9 cellular contexts compared by ENCODE assay signal in genomic region chr20:3160418-3160817, GRCh38. TPM values are rescaled to one million over a fixed set of nuclear protein-coding genes. Genes with fewer than 3 reads are reported as not detected.
DNase-seq lines count a peak whose midpoint lies in the region; ATAC-seq, FAIRE-seq and TF ChIP-seq lines count a peak whose summit lies in the region.
"Had no signal": no experiment of that assay in that cellular context is flagged by ENCODE, and none has a peak within 500 bp of the region (broad histone marks: within the 10 kb centered on the region; RNA-seq: fewer than 3 reads in every experiment).

No MANE protein-coding gene starts in this region.

- in situ Hi-C loops in Panc1 (cut with HindIII; ENCODE audit: low pct_unique_long_range_greater_than_20kb, low sequenced_read_pairs) = no loop called here

- H3K79me2 ChIP-seq in endothelial cell of umbilical vein (ENCODE audit: control insufficient read depth, insufficient read depth, low read length) (peaks cover 39% of the 10 kb centered on the region), smooth muscle cell (ENCODE audit: low read depth) (peaks cover 46% of the 10 kb centered on the region)

- no peaks in the 10 kb centered on the region for H3K9me3 Mint-ChIP-seq in activated CD4-positive, alpha-beta T cell treated with anti-CD3 and anti-CD28 coated beads, Interleukin-2, amount 10 ng/mL, durations not matched to agents 7 days and 5 days
- no peaks in the 10 kb centered on the region for H3K9me3 Mint-ChIP-seq in activated CD4-positive, alpha-beta T cell treated with anti-CD3 and anti-CD28 coated beads, Interleukin-2, amount 10 ng/mL, durations not matched to agents 24 days and 14 days
- H3K9me3 Mint-ChIP-seq: HFFc6 had no signal

- no peak overlapping the region for H2AFZ ChIP-seq in endothelial cell of umbilical vein (ENCODE audit: low read depth, low read length)
- no peak overlapping the region for H2AFZ ChIP-seq in smooth muscle cell (ENCODE audit: low read depth)

- H3K27ac ChIP-seq in Panc1 (ENCODE audit: low read length) = peak overlapping the region; percentile 97
- no peak overlapping the region for H3K27ac ChIP-seq in endothelial cell of umbilical vein (ENCODE audit: insufficient read depth, low read depth, low read length)
- H3K27ac ChIP-seq in smooth muscle cell (ENCODE audit: low read depth) = no peak overlapping the region

- no peak for TF ChIP-seq POLR2A in endothelial cell of umbilical vein (IDR thresholded peaks at IDR 0.05; ENCODE audit: low read depth, low read length)

- H4K20me1 ChIP-seq in endothelial cell of umbilical vein (replicated peaks; ENCODE audit: control insufficient read depth, extremely low read depth, insufficient read depth, low read length) (no peaks in the 10 kb centered on the region), smooth muscle cell (ENCODE audit: low read depth) (peaks cover 41% of the 10 kb centered on the region)

- no peaks in the 10 kb centered on the region for H3K27me3 Mint-ChIP-seq in activated CD4-positive, alpha-beta T cell treated with anti-CD3 and anti-CD28 coated beads, Interleukin-2, amount 10 ng/mL, durations not matched to agents 7 days and 5 days
- no peaks in the 10 kb centered on the region for H3K27me3 Mint-ChIP-seq in activated CD4-positive, alpha-beta T cell treated with anti-CD3 and anti-CD28 coated beads, Interleukin-2, amount 10 ng/mL, durations not matched to agents 24 days and 14 days

- H3F3A ChIP-seq in smooth muscle cell (ENCODE audit: low read depth) = no peaks in the 10 kb centered on the region

- ATAC-seq in Panc1 (no peak), GM21381 (IDR thresholded peaks at IDR 0.05; ENCODE audit: unreplicated experiment) (no peak)

- POLR2A ChIA-PET in activated CD4-positive, alpha-beta T cell treated with anti-CD3 and anti-CD28 coated beads, Interleukin-2, amount 10 ng/mL, durations not matched to agents 7 days and 5 days (lab: Charles Lee) = no interaction called here
- POLR2A ChIA-PET in Panc1 (lab: Charles Lee) = interaction anchor here (0.6 to 0.7 kb wide), 2 partner anchors 128 to 706 kb away, joined by 4 to 8 read pairs; no protein-coding TSS in a partner anchor
- POLR2A ChIA-PET in endothelial cell of umbilical vein (lab: Charles Lee) = interaction anchor here (1.1 kb wide), 1 partner anchor 12 kb away, joined by 3 read pairs; no protein-coding TSS in a partner anchor

- intact Hi-C loops in activated CD4-positive, alpha-beta T cell treated with anti-CD3 and anti-CD28 coated beads, Interleukin-2, amount 10 ng/mL, durations not matched to agents 24 days and 14 days (cut with micrococcal nuclease) = no loop called here
- intact Hi-C loops in Panc1 (cut with micrococcal nuclease; ENCODE audit: unreplicated experiment) (no loop called here), endothelial cell of umbilical vein (cut with micrococcal nuclease) (no loop called here)

- BruUV-seq in Panc1 (replicated peaks; lab: Mats Ljungman, UMichigan) = no TSS peak
- no TSS peak for BruUV-seq in endothelial cell of umbilical vein (replicated peaks; lab: Mats Ljungman, UMichigan)

- no peak overlapping the region for H3K27ac Mint-ChIP-seq in activated CD4-positive, alpha-beta T cell treated with anti-CD3 and anti-CD28 coated beads, Interleukin-2, amount 10 ng/mL, durations not matched to agents 7 days and 5 days
- H3K27ac Mint-ChIP-seq in activated CD4-positive, alpha-beta T cell treated with anti-CD3 and anti-CD28 coated beads, Interleukin-2, amount 10 ng/mL, durations not matched to agents 24 days and 14 days = no peak overlapping the region

- peak overlapping the region; percentile 96 for H3K4me3 Mint-ChIP-seq in activated CD4-positive, alpha-beta T cell treated with anti-CD3 and anti-CD28 coated beads, Interleukin-2, amount 10 ng/mL, durations not matched to agents 7 days and 5 days
- H3K4me3 Mint-ChIP-seq in activated CD4-positive, alpha-beta T cell treated with anti-CD3 and anti-CD28 coated beads, Interleukin-2, amount 10 ng/mL, durations not matched to agents 24 days and 14 days = no peak overlapping the region

- no peaks in the 10 kb centered on the region for H3K9me1 ChIP-seq in endothelial cell of umbilical vein (replicated peaks; ENCODE audit: control insufficient read depth, extremely low read depth, insufficient read depth, low read length)

- H3K4me1 ChIP-seq in Panc1 (ENCODE audit: control insufficient read depth, insufficient read depth, low read length) (peaks cover 14% of the 10 kb centered on the region), endothelial cell of umbilical vein (ENCODE audit: control insufficient read depth, extremely low read depth, insufficient read depth, low read length) (peaks cover 14% of the 10 kb centered on the region), smooth muscle cell (ENCODE audit: low read depth) (peaks cover 16% of the 10 kb centered on the region)

- no peak for TF ChIP-seq CTCF in Panc1 (IDR thresholded peaks at IDR 0.05)
- TF ChIP-seq CTCF in endothelial cell of umbilical vein (IDR thresholded peaks at IDR 0.05; ENCODE audit: extremely low read depth in 1 of 2, insufficient read depth in 1 of 2, low read depth in 1 of 2, low read length in 2 of 2) = no peak
- no peak for TF ChIP-seq CTCF in smooth muscle cell (IDR thresholded peaks at IDR 0.05; ENCODE audit: borderline replicate concordance, insufficient read depth, poor library complexity, severe bottlenecking)

- H3K36me3 ChIP-seq in Panc1 (ENCODE audit: control insufficient read depth, insufficient read depth, low read length) (peaks cover 7% of the 10 kb centered on the region), endothelial cell of umbilical vein (ENCODE audit: control insufficient read depth in 2 of 2, extremely low read depth in 1 of 2, insufficient read depth in 2 of 2, low read length in 2 of 2) (no peaks in the 10 kb centered on the region), smooth muscle cell (ENCODE audit: low read depth) (no peaks in the 10 kb centered on the region)

- peak overlapping the region; percentile 96 to 100 for H3K4me3 ChIP-seq in Panc1 (ENCODE audit: low read depth in 2 of 2, low read length in 2 of 2)
- peak overlapping the region in 2 of 3 experiments; percentile 86 to 99 for H3K4me3 ChIP-seq in endothelial cell of umbilical vein (replicated peaks in 1 of 3; ENCODE audit: insufficient read depth in 1 of 3, low read depth in 1 of 3, low read length in 3 of 3)
- H3K4me3 ChIP-seq in smooth muscle cell = peak overlapping the region; percentile 91

- no peak for FAIRE-seq in endothelial cell of umbilical vein (lab: Jason Lieb, UNC)

- dilution Hi-C loops in endothelial cell of umbilical vein (cut with MboI; ENCODE audit: extremely low pct_ligation_motif_present, low sequenced_read_pairs) = no loop called here

- WGBS in smooth muscle cell (ENCODE audit: low lambda C conversion rate) = 97% methylated on average over 6 of the region's 6 CpGs

- CTCF ChIA-PET in activated CD4-positive, alpha-beta T cell treated with anti-CD3 and anti-CD28 coated beads, Interleukin-2, amount 10 ng/mL, durations not matched to agents 7 days and 5 days (lab: Charles Lee) = interaction anchor here (0.6 to 2.2 kb wide), 6 partner anchors 11 to 976 kb away, joined by 3 to 8 read pairs (median 4); no protein-coding TSS in a partner anchor
- CTCF ChIA-PET in Panc1 (lab: Charles Lee) (interaction anchor here (0.6 kb wide), 2 partner anchors 10 to 156 kb away, joined by 3 to 4 read pairs; no protein-coding TSS in a partner anchor), endothelial cell of umbilical vein (lab: Charles Lee) (interaction anchor here (1.0 to 2.0 kb wide), 3 partner anchors 12 to 107 kb away, joined by 3 to 7 read pairs (median 4); no protein-coding TSS in a partner anchor)

- no peaks in the 10 kb centered on the region for H3K9me3 ChIP-seq in Panc1 (ENCODE audit: control insufficient read depth, insufficient read depth, low read depth, low read length)
- H3K9me3 ChIP-seq in endothelial cell of umbilical vein (replicated peaks; ENCODE audit: control insufficient read depth, insufficient read depth, low read length) = no peaks in the 10 kb centered on the region
- no peaks in the 10 kb centered on the region for H3K9me3 ChIP-seq in smooth muscle cell (replicated peaks; ENCODE audit: low read depth)

- peak overlapping the region; percentile 27 for H3K4me2 ChIP-seq in endothelial cell of umbilical vein (ENCODE audit: insufficient read depth, low read length)
- H3K4me2 ChIP-seq in smooth muscle cell = peak overlapping the region; percentile 95

- peaks cover 38% of the 10 kb centered on the region for H3K4me1 Mint-ChIP-seq in activated CD4-positive, alpha-beta T cell treated with anti-CD3 and anti-CD28 coated beads, Interleukin-2, amount 10 ng/mL, durations not matched to agents 7 days and 5 days
- H3K4me1 Mint-ChIP-seq in activated CD4-positive, alpha-beta T cell treated with anti-CD3 and anti-CD28 coated beads, Interleukin-2, amount 10 ng/mL, durations not matched to agents 24 days and 14 days = peaks cover 31% of the 10 kb centered on the region

- H3K9ac ChIP-seq in endothelial cell of umbilical vein (replicated peaks; ENCODE audit: extremely low read depth, insufficient read depth, low read length) (no peak overlapping the region), smooth muscle cell (ENCODE audit: low read depth) (no peak overlapping the region)

- no peak for DNase-seq in activated CD4-positive, alpha-beta T cell treated with anti-CD3 and anti-CD28 coated beads, Interleukin-2, amount 10 ng/mL, durations not matched to agents 7 days and 5 days
- DNase-seq in activated CD4-positive, alpha-beta T cell treated with anti-CD3 and anti-CD28 coated beads, Interleukin-2, amount 10 ng/mL, durations not matched to agents 24 days and 14 days = no peak
- no peak for DNase-seq in Panc1 (ENCODE audit: low read depth, low spot score)
- no peak for DNase-seq in endothelial cell of umbilical vein (ENCODE audit: low read depth, low spot score)
- DNase-seq in smooth muscle cell (lab: John Stamatoyannopoulos, UW; ENCODE audit: unreplicated experiment) = no peak
- DNase-seq in T-helper 9 cell = no peak
- DNase-seq in NCI-H1417 treated with DMSO at 0.1 percent for 48 hours (lab: John Stamatoyannopoulos, UW) = no peak

- H3K36me3 Mint-ChIP-seq in activated CD4-positive, alpha-beta T cell treated with anti-CD3 and anti-CD28 coated beads, Interleukin-2, amount 10 ng/mL, durations not matched to agents 7 days and 5 days (ENCODE audit: low read depth) = peaks cover 20% of the 10 kb centered on the region
- H3K36me3 Mint-ChIP-seq in activated CD4-positive, alpha-beta T cell treated with anti-CD3 and anti-CD28 coated beads, Interleukin-2, amount 10 ng/mL, durations not matched to agents 24 days and 14 days (ENCODE audit: low read depth) = peaks cover 11% of the 10 kb centered on the region

- H3K27me3 ChIP-seq in Panc1 (ENCODE audit: control insufficient read depth, insufficient read depth, low read length) = no peaks in the 10 kb centered on the region
- no peaks in the 10 kb centered on the region for H3K27me3 ChIP-seq in endothelial cell of umbilical vein (ENCODE audit: control insufficient read depth in 2 of 2, insufficient read depth in 2 of 2, low read length in 2 of 2)
- H3K27me3 ChIP-seq in smooth muscle cell (ENCODE audit: low read depth) = no peaks in the 10 kb centered on the region

RNA-seq across cellular contexts. Expression of gene FASTKD5, which starts 0.8 kb away (rescaled TPM):
- 10 to 100 TPM; 22.2 to 24.4 TPM for total RNA-seq in activated CD4-positive, alpha-beta T cell treated with anti-CD3 and anti-CD28 coated beads, Interleukin-2, amount 10 ng/mL, durations not matched to agents 7 days and 5 days
- 24.8 and 26.0 TPM in 2 replicates for total RNA-seq in activated CD4-positive, alpha-beta T cell treated with anti-CD3 and anti-CD28 coated beads, Interleukin-2, amount 10 ng/mL, durations not matched to agents 24 days and 14 days
- total RNA-seq in Panc1 (2021; ENCODE audit: unreplicated experiment) (16.3 TPM), endothelial cell of umbilical vein (15.0 and 15.7 TPM in 2 replicates), smooth muscle cell (17.2 and 24.2 TPM in 2 replicates)
- polyA plus RNA-seq in Panc1 (2012; ENCODE audit: insufficient read length) = 8.2 TPM
- polyA plus RNA-seq in endothelial cell of umbilical vein (8.5 and 10.8 TPM in 2 replicates), smooth muscle cell (11.8 TPM in 2 replicates)
- polyA plus RNA-seq in endothelial cell of umbilical vein (2011; cell fraction: cytosol; rRNA removed) = 12.1 and 13.1 TPM in 2 replicates
- polyA plus RNA-seq in endothelial cell of umbilical vein (2011; cell fraction: nucleus; rRNA removed) = 12.3 and 14.8 TPM in 2 replicates
- polyA plus RNA-seq in endothelial cell of umbilical vein (2012) = 16.1 and 17.8 TPM in 2 replicates
- 22.6 and 23.8 TPM in 2 replicates for polyA minus RNA-seq in endothelial cell of umbilical vein
- 13.5 TPM for polyA minus RNA-seq in endothelial cell of umbilical vein (2011; cell fraction: cytosol; rRNA and poly(A)+ RNA removed)
- polyA minus RNA-seq in endothelial cell of umbilical vein (2011; cell fraction: nucleus; rRNA and poly(A)+ RNA removed) = 16.9 and 21.4 TPM in 2 replicates

RNA-seq across cellular contexts. Expression of gene UBOX5, which starts 0.8 kb away (rescaled TPM):
- 1 to 10 TPM; 8.5 to 9.0 TPM for total RNA-seq in activated CD4-positive, alpha-beta T cell treated with anti-CD3 and anti-CD28 coated beads, Interleukin-2, amount 10 ng/mL, durations not matched to agents 7 days and 5 days
- 6.7 and 7.2 TPM in 2 replicates for total RNA-seq in activated CD4-positive, alpha-beta T cell treated with anti-CD3 and anti-CD28 coated beads, Interleukin-2, amount 10 ng/mL, durations not matched to agents 24 days and 14 days
- total RNA-seq in Panc1 (2021; ENCODE audit: unreplicated experiment) (6.6 TPM), endothelial cell of umbilical vein (5.1 and 5.8 TPM in 2 replicates), smooth muscle cell (3.4 and 4.9 TPM in 2 replicates)
- 6.0 TPM for polyA plus RNA-seq in Panc1 (2012; ENCODE audit: insufficient read length)
- polyA plus RNA-seq in endothelial cell of umbilical vein (3.5 and 4.6 TPM in 2 replicates), smooth muscle cell (8.1 and 9.0 TPM in 2 replicates)
- polyA plus RNA-seq in endothelial cell of umbilical vein (2011; cell fraction: cytosol; rRNA removed) = 3.2 and 3.6 TPM in 2 replicates
- polyA plus RNA-seq in endothelial cell of umbilical vein (2011; cell fraction: nucleus; rRNA removed) = 2.8 and 3.2 TPM in 2 replicates
- polyA plus RNA-seq in endothelial cell of umbilical vein (2012) = 2.5 and 3.3 TPM in 2 replicates
- polyA minus RNA-seq in endothelial cell of umbilical vein = 4.0 and 5.3 TPM in 2 replicates
- polyA minus RNA-seq in endothelial cell of umbilical vein (2011; cell fraction: cytosol; rRNA and poly(A)+ RNA removed) = 1.7 TPM
- 1.9 and 2.0 TPM in 2 replicates for polyA minus RNA-seq in endothelial cell of umbilical vein (2011; cell fraction: nucleus; rRNA and poly(A)+ RNA removed)

RNA-seq across cellular contexts. Expression of gene LZTS3, which starts 12.9 kb away (rescaled TPM):
- under 1 TPM; 0.62 to 0.65 TPM for total RNA-seq in activated CD4-positive, alpha-beta T cell treated with anti-CD3 and anti-CD28 coated beads, Interleukin-2, amount 10 ng/mL, durations not matched to agents 7 days and 5 days
- 0.54 and 0.69 TPM in 2 replicates for total RNA-seq in activated CD4-positive, alpha-beta T cell treated with anti-CD3 and anti-CD28 coated beads, Interleukin-2, amount 10 ng/mL, durations not matched to agents 24 days and 14 days
- total RNA-seq in Panc1 (2021; ENCODE audit: unreplicated experiment) = 5.2 TPM
- 7.8 TPM for polyA plus RNA-seq in Panc1 (2012; ENCODE audit: insufficient read length)
- total RNA-seq in endothelial cell of umbilical vein = 3.6 and 4.5 TPM in 2 replicates
- 5.7 and 7.3 TPM in 2 replicates for polyA plus RNA-seq in endothelial cell of umbilical vein
- polyA plus RNA-seq in endothelial cell of umbilical vein (2011; cell fraction: cytosol; rRNA removed) = 3.7 and 5.4 TPM in 2 replicates
- 7.3 and 9.8 TPM in 2 replicates for polyA plus RNA-seq in endothelial cell of umbilical vein (2011; cell fraction: nucleus; rRNA removed)
- 2.2 and 3.5 TPM in 2 replicates for polyA plus RNA-seq in endothelial cell of umbilical vein (2012)
- 5.6 and 7.0 TPM in 2 replicates for polyA minus RNA-seq in endothelial cell of umbilical vein
- polyA minus RNA-seq in endothelial cell of umbilical vein (2011; cell fraction: cytosol; rRNA and poly(A)+ RNA removed) = 1.1 TPM
- polyA minus RNA-seq in endothelial cell of umbilical vein (2011; cell fraction: nucleus; rRNA and poly(A)+ RNA removed) = 2.8 and 3.2 TPM in 2 replicates
- total RNA-seq in smooth muscle cell = 3.6 and 6.9 TPM in 2 replicates
- polyA plus RNA-seq in smooth muscle cell = 6.1 and 9.0 TPM in 2 replicates

RNA-seq across cellular contexts. Expression of gene DDRGK1, which starts 44.1 kb away (rescaled TPM):
- 10 to 100 TPM; 46.5 to 58.9 TPM for total RNA-seq in activated CD4-positive, alpha-beta T cell treated with anti-CD3 and anti-CD28 coated beads, Interleukin-2, amount 10 ng/mL, durations not matched to agents 7 days and 5 days
- total RNA-seq in activated CD4-positive, alpha-beta T cell treated with anti-CD3 and anti-CD28 coated beads, Interleukin-2, amount 10 ng/mL, durations not matched to agents 24 days and 14 days = 59.0 and 70.0 TPM in 2 replicates
- total RNA-seq in Panc1 (2021; ENCODE audit: unreplicated experiment) = 65.5 TPM
- 101 TPM for polyA plus RNA-seq in Panc1 (2012; ENCODE audit: insufficient read length)
- total RNA-seq in endothelial cell of umbilical vein = 52.2 and 54.0 TPM in 2 replicates
- 41.7 and 48.5 TPM in 2 replicates for polyA plus RNA-seq in endothelial cell of umbilical vein
- 47.7 and 48.4 TPM in 2 replicates for polyA plus RNA-seq in endothelial cell of umbilical vein (2011; cell fraction: cytosol; rRNA removed)
- polyA plus RNA-seq in endothelial cell of umbilical vein (2011; cell fraction: nucleus; rRNA removed) = 39.7 and 60.0 TPM in 2 replicates
- 31.0 and 46.7 TPM in 2 replicates for polyA plus RNA-seq in endothelial cell of umbilical vein (2012)
- polyA minus RNA-seq in endothelial cell of umbilical vein = 30.4 and 30.5 TPM in 2 replicates
- polyA minus RNA-seq in endothelial cell of umbilical vein (2011; cell fraction: cytosol; rRNA and poly(A)+ RNA removed) = 16.7 TPM
- 10.5 and 12.9 TPM in 2 replicates for polyA minus RNA-seq in endothelial cell of umbilical vein (2011; cell fraction: nucleus; rRNA and poly(A)+ RNA removed)
- total RNA-seq in smooth muscle cell = 20.4 and 55.4 TPM in 2 replicates
- 48.0 and 66.6 TPM in 2 replicates for polyA plus RNA-seq in smooth muscle cell

RNA-seq across cellular contexts. Expression of gene ITPA, which starts 48.9 kb away (rescaled TPM):
- 10 to 100 TPM; 52.1 to 72.7 TPM for total RNA-seq in activated CD4-positive, alpha-beta T cell treated with anti-CD3 and anti-CD28 coated beads, Interleukin-2, amount 10 ng/mL, durations not matched to agents 7 days and 5 days
- 102 and 103 TPM in 2 replicates for total RNA-seq in activated CD4-positive, alpha-beta T cell treated with anti-CD3 and anti-CD28 coated beads, Interleukin-2, amount 10 ng/mL, durations not matched to agents 24 days and 14 days
- total RNA-seq in Panc1 (2021; ENCODE audit: unreplicated experiment) (107 TPM), endothelial cell of umbilical vein (59.8 and 65.0 TPM in 2 replicates), smooth muscle cell (18.9 and 20.4 TPM in 2 replicates)
- polyA plus RNA-seq in Panc1 (2012; ENCODE audit: insufficient read length) = 111 TPM
- polyA plus RNA-seq in endothelial cell of umbilical vein (43.2 and 50.7 TPM in 2 replicates), smooth muscle cell (51.6 and 55.8 TPM in 2 replicates)
- 31.2 and 39.2 TPM in 2 replicates for polyA plus RNA-seq in endothelial cell of umbilical vein (2011; cell fraction: cytosol; rRNA removed)
- 40.3 and 41.2 TPM in 2 replicates for polyA plus RNA-seq in endothelial cell of umbilical vein (2011; cell fraction: nucleus; rRNA removed)
- polyA plus RNA-seq in endothelial cell of umbilical vein (2012) = 35.4 and 38.2 TPM in 2 replicates
- 7.1 and 9.8 TPM in 2 replicates for polyA minus RNA-seq in endothelial cell of umbilical vein
- 18.7 TPM for polyA minus RNA-seq in endothelial cell of umbilical vein (2011; cell fraction: cytosol; rRNA and poly(A)+ RNA removed)
- 6.5 and 9.9 TPM in 2 replicates for polyA minus RNA-seq in endothelial cell of umbilical vein (2011; cell fraction: nucleus; rRNA and poly(A)+ RNA removed)
